In the genomic region with DNA sequence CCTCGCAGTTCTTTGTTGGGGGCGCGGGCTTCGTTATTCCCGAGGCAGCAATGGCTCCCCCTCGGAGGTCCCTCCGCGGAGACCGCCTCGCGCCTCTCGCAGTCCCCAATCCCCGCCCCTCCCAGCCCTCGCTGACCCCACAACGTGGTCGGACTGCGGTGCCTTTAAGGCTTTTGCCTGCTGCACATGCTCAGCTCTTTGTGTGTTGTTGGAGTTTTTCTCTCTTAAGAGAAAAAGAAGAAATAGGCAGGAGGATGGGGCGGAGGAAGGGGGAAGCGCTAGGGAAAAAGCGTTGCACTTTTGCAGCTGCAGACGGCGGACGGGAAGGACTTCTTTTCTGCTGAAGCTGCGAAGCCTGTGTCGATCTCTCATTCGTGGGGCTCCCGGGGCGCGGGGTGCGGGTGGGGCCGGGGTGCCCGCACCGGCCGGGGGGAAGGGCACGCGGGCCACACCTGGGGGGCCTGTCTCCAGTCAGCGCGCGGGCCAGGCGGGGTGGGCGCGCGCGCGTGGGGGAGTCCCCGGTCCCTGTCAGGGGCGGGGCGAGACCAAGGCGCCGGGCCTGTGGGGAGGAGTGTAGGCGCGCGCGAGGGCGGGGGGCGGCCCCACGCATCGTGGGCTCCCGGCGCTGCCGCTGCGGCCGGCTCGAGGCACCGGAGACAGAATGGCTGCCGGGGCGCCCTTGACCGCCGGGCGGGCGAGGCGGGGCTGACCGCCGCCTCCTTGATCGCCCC, we compare ENCODE assay signal across 8 cellular contexts. TPM values are rescaled to one million over a fixed set of nuclear protein-coding genes. Genes with fewer than 3 reads are reported as not detected.
DNase-seq lines count a peak whose midpoint lies in the region; ATAC-seq and TF ChIP-seq lines count a peak whose summit lies in the region.

No MANE protein-coding gene starts in this region.

- H3K4me1 Mint-ChIP-seq in activated T-helper 2 cell treated with anti-CD3 and anti-CD28 coated beads, Interferon-gamma antibody, Interleukin-2, Interleukin-4, amounts not matched to agents 10 μg/mL and 5 μg/mL and 100 μg/mL, durations not matched to agents 14 hours and 24 hours and 36 hours (ENCODE audit: low read depth), result peaks cover 9% of the 10 kb centered on the region

- H3K36me3 ChIP-seq in gastroesophageal sphincter, result no peaks in the 10 kb centered on the region

- H3K9me3 Mint-ChIP-seq in activated T-helper 2 cell treated with anti-CD3 and anti-CD28 coated beads, Interferon-gamma antibody, Interleukin-2, Interleukin-4, amounts not matched to agents 10 μg/mL and 5 μg/mL and 100 μg/mL, durations not matched to agents 14 hours and 24 hours and 36 hours, result no peaks in the 10 kb centered on the region

- H3K27ac Mint-ChIP-seq in activated T-helper 2 cell treated with anti-CD3 and anti-CD28 coated beads, Interferon-gamma antibody, Interleukin-2, Interleukin-4, amounts not matched to agents 10 μg/mL and 5 μg/mL and 100 μg/mL, durations not matched to agents 14 hours and 24 hours and 36 hours, result no peak overlapping the region

- peaks cover 0 to 30% (median 9%) of the 10 kb centered on the region in 3 donors for H3K4me1 ChIP-seq in gastroesophageal sphincter

- TF ChIP-seq CTCF in gastroesophageal sphincter (IDR thresholded peaks at IDR 0.05) (no peak), omental fat pad (IDR thresholded peaks at IDR 0.05) (no peak)

- WGBS in gastroesophageal sphincter (ENCODE audit: low coverage in 1 of 2), 2 donors, result 0% methylated on average over 3 to 12 of the region's 75 CpGs

- DNase-seq in activated CD4-positive, alpha-beta T cell treated with anti-CD3 and anti-CD28 coated beads for 4 hours, result peak; percentile 9 to 15
- no peak for DNase-seq in activated CD4-positive, alpha-beta T cell treated with anti-CD3 and anti-CD28 coated beads, Interleukin-2, amount 50 U/mL, for 4 hours
- DNase-seq in NCI-H1105 treated with DMSO at 0.1 percent for 48 hours (lab: John Stamatoyannopoulos, UW) (peak; percentile 65), omental fat pad (ENCODE audit: low spot score) (no peak)
- peak; percentile 21 for DNase-seq in activated T-helper 2 cell treated with anti-CD3 and anti-CD28 coated beads, Interferon-gamma antibody, Interleukin-2, Interleukin-4, amounts not matched to agents 10 μg/mL and 5 μg/mL and 100 μg/mL, durations not matched to agents 14 hours and 24 hours and 36 hours (ENCODE audit: low spot score)
- no peak for DNase-seq in central memory CD4-positive, alpha-beta T cell

- H3K4me3 ChIP-seq in gastroesophageal sphincter, result peak overlapping the region; percentile 51 to 77

- peaks cover 28% of the 10 kb centered on the region for H3K27me3 ChIP-seq in gastroesophageal sphincter

- H3K27me3 Mint-ChIP-seq in activated T-helper 2 cell treated with anti-CD3 and anti-CD28 coated beads, Interferon-gamma antibody, Interleukin-2, Interleukin-4, amounts not matched to agents 10 μg/mL and 5 μg/mL and 100 μg/mL, durations not matched to agents 14 hours and 24 hours and 36 hours (ENCODE audit: low read depth), result peaks cover 53% of the 10 kb centered on the region

- no peak for TF ChIP-seq EP300 in gastroesophageal sphincter (IDR thresholded peaks at IDR 0.05)

- H3K9me3 ChIP-seq in gastroesophageal sphincter, result no peaks in the 10 kb centered on the region

- ATAC-seq in HG02623 (IDR thresholded peaks at IDR 0.05; ENCODE audit: unreplicated experiment) (peak; percentile 69), gastroesophageal sphincter (peak; percentile 79), omental fat pad (ENCODE audit: low FRiP score) (peak; percentile 96)

- H3K27ac ChIP-seq in gastroesophageal sphincter, result peak overlapping the region in 3 of 4 donors; percentile 68 to 79 (median 77)

- H3K4me3 Mint-ChIP-seq in activated T-helper 2 cell treated with anti-CD3 and anti-CD28 coated beads, Interferon-gamma antibody, Interleukin-2, Interleukin-4, amounts not matched to agents 10 μg/mL and 5 μg/mL and 100 μg/mL, durations not matched to agents 14 hours and 24 hours and 36 hours (ENCODE audit: low read depth), result peak overlapping the region; percentile 74

- intact Hi-C loops in activated T-helper 2 cell treated with anti-CD3 and anti-CD28 coated beads, Interferon-gamma antibody, Interleukin-2, Interleukin-4, amounts not matched to agents 10 μg/mL and 5 μg/mL and 100 μg/mL, durations not matched to agents 14 hours and 24 hours and 36 hours (cut with micrococcal nuclease), result loop anchor here (1.0 kb wide), 1 partner anchor 215 kb away; no protein-coding TSS in a partner anchor

- no peak for TF ChIP-seq POLR2A in gastroesophageal sphincter (IDR thresholded peaks at IDR 0.05)

- H3K36me3 Mint-ChIP-seq in activated T-helper 2 cell treated with anti-CD3 and anti-CD28 coated beads, Interferon-gamma antibody, Interleukin-2, Interleukin-4, amounts not matched to agents 10 μg/mL and 5 μg/mL and 100 μg/mL, durations not matched to agents 14 hours and 24 hours and 36 hours (ENCODE audit: low read depth), result no peaks in the 10 kb centered on the region

RNA-seq across cellular contexts. Expression of a gene that starts 0.4 kb away (rescaled TPM):
- 0.50 and 0.87 TPM in 2 replicates for total RNA-seq in activated T-helper 2 cell treated with anti-CD3 and anti-CD28 coated beads, Interferon-gamma antibody, Interleukin-2, Interleukin-4, amounts not matched to agents 10 μg/mL and 5 μg/mL and 100 μg/mL, durations not matched to agents 14 hours and 24 hours and 36 hours
- 10 to 100 TPM in 2 of 4 donors, 1 to 10 TPM in 1, under 1 TPM in 1; 0.93 to 19.0 (median 8.7) TPM for total RNA-seq in gastroesophageal sphincter
- total RNA-seq in omental fat pad, result 10 to 100 TPM in 1 of 4 donors, 1 to 10 TPM in 3; 2.5 to 19.0 (median 4.6) TPM

Comparison
In these comparisons a context has a peak if more than half of its experiments do, and no peak if none do; other contexts are left out.
1. DNase-seq: peak in activated CD4-positive, alpha-beta T cell treated with anti-CD3 and anti-CD28 coated beads for 4 hours (2 of 2), NCI-H1105 treated with DMSO at 0.1 percent for 48 hours (single experiment) and activated T-helper 2 cell treated with anti-CD3 and anti-CD28 coated beads, Interferon-gamma antibody, Interleukin-2, Interleukin-4, amounts not matched to agents 10 μg/mL and 5 μg/mL and 100 μg/mL, durations not matched to agents 14 hours and 24 hours and 36 hours (single experiment); none in activated CD4-positive, alpha-beta T cell treated with anti-CD3 and anti-CD28 coated beads, Interleukin-2, amount 50 U/mL, for 4 hours (0 of 2), omental fat pad (single experiment) and central memory CD4-positive, alpha-beta T cell (single experiment).
2. Peak in every context shown above with its lines, with median percentiles within 50 percentile points of each other: ATAC-seq.